Comparison of ENCODE assay signal across 28 cellular contexts in the genomic region with DNA sequence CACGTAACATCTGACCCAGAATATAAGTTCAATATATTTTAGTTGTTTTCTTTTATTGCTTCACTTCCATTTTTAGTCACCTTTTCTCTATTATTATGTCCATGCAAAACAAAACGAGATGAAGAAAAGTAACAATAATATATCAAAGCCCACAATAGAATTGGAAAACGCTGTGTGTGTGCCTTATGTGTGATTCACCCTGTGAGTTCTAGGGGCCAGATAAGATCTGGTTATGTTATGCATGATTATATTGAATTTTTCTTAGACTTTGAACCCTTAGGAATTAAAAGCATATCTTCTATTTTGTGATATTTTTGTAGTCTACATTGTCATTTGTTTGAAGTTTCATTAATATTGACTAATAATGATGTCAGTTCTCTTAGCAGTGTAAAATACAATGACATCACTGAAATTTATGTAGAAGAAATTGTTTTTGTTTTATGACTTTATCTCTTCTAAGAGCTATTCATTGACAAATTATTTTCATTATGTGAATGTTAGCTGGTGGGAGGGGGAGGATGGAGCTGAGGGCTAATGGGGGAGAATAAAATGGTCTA.
"Had no signal": no experiment of that assay in that cellular context is flagged by ENCODE, and none has a peak within 500 bp of the region (broad histone marks: within the 10 kb centered on the region; RNA-seq: fewer than 3 reads in every experiment).

No MANE protein-coding gene starts in this region.

- DNase-seq: colonic mucosa; cortex of kidney; dermis blood vessel endothelial cell; dorsolateral prefrontal cortex; effector CD4-positive, alpha-beta T cell; effector CD8-positive, alpha-beta T cell; effector memory CD4-positive, alpha-beta T cell; effector memory CD8-positive, alpha-beta T cell; endodermal cell; erythroblast; esophagus squamous epithelium; foreskin fibroblast; foreskin keratinocyte; foreskin melanocyte; gastrocnemius medialis; glutamatergic neuron; head of caudate nucleus; heart left ventricle; heart right ventricle had no signal

- H3K9me3 ChIP-seq: colonic mucosa, esophagus muscularis mucosa, esophagus squamous epithelium, gastrocnemius medialis, gastroesophageal sphincter, heart left ventricle had no signal

- H3K27ac ChIP-seq: colonic mucosa, coronary artery, dorsolateral prefrontal cortex, epithelial cell of prostate, esophagus muscularis mucosa, esophagus squamous epithelium, foreskin keratinocyte, gastrocnemius medialis, gastroesophageal sphincter, heart left ventricle, heart right ventricle had no signal

- H3K27me3 ChIP-seq: colonic mucosa, esophagus muscularis mucosa, esophagus squamous epithelium, foreskin keratinocyte, gastrocnemius medialis, gastroesophageal sphincter, heart left ventricle, heart right ventricle had no signal

- FAIRE-seq: colon, endometrium, endothelial cell of umbilical vein, frontal cortex had no signal

- H3K36me3 ChIP-seq: colonic mucosa, esophagus muscularis mucosa, esophagus squamous epithelium, gastrocnemius medialis, gastroesophageal sphincter, heart left ventricle, heart right ventricle had no signal

- ATAC-seq: effector memory CD8-positive, alpha-beta T cell; esophagus mucosa; foreskin keratinocyte; gastrocnemius medialis; gastroesophageal sphincter; heart left ventricle; heart right ventricle had no signal

- H3K4me3 ChIP-seq: colonic mucosa, coronary artery, dorsolateral prefrontal cortex, esophagus muscularis mucosa, esophagus squamous epithelium, gastrocnemius medialis, gastroesophageal sphincter, heart left ventricle, heart right ventricle had no signal

- H3K4me1 ChIP-seq: colonic mucosa, esophagus muscularis mucosa, esophagus squamous epithelium, gastrocnemius medialis, gastroesophageal sphincter, heart left ventricle, heart right ventricle had no signal
